Comparison of ENCODE assay signal across 9 cellular contexts in genomic region chr22:21493789-21494782, GRCh38. TPM values are rescaled to one million over a fixed set of nuclear protein-coding genes. Genes with fewer than 3 reads are reported as not detected.
DNase-seq lines count a peak whose midpoint lies in the region; ATAC-seq, FAIRE-seq and TF ChIP-seq lines count a peak whose summit lies in the region.
"Not testable (repeated sequence)": the region's sequence is repeated elsewhere in the genome, so short reads cannot be mapped to it uniquely, and the experiment has no call there.
"Had no signal": no experiment of that assay in that cellular context is flagged by ENCODE, and none has a peak within 500 bp of the region (broad histone marks: within the 10 kb centered on the region; RNA-seq: fewer than 3 reads in every experiment).

No MANE protein-coding gene starts in this region.

- not testable (repeated sequence) for H3K79me2 ChIP-seq in PC-3 (ENCODE audit: low read length)

- not testable (repeated sequence) for H3K27me3 Mint-ChIP-seq in activated CD4-positive, alpha-beta T cell treated with anti-CD3 and anti-CD28 coated beads for 36 hours; stimulated activated naive B cell treated with anti-CD40 and anti-IgM and Interleukin-4, amounts not matched to agents 10 μg/mL and 1 μg/mL and 100 μg/mL, for 72 hours

- not testable (repeated sequence) for H3K4me1 ChIP-seq in A549; PC-3 (ENCODE audit: insufficient read depth, low read length); right lobe of liver

- not testable (repeated sequence) for TF ChIP-seq CTCF in A549 (IDR thresholded peaks at IDR 0.05); PC-3 (conservative IDR thresholded peaks at IDR 0.05; ENCODE audit: low read depth, low read length); right lobe of liver (IDR thresholded peaks at IDR 0.05); omental fat pad (IDR thresholded peaks at IDR 0.05)

- not testable (repeated sequence) for H4K20me1 ChIP-seq in PC-3 (ENCODE audit: low read length)

- not testable (repeated sequence) for TF ChIP-seq POLR2A in A549 (IDR thresholded peaks at IDR 0.05; ENCODE audit: low read length); right lobe of liver (IDR thresholded peaks at IDR 0.05)

- not testable (repeated sequence) for H3K4me2 ChIP-seq in A549; PC-3 (ENCODE audit: low read length)

- H3K9me2 ChIP-seq in PC-3 (replicated peaks; ENCODE audit: low read length): not testable (repeated sequence)

- H3K9me3 Mint-ChIP-seq in activated CD4-positive, alpha-beta T cell treated with anti-CD3 and anti-CD28 coated beads for 36 hours (ENCODE audit: low read depth); stimulated activated naive B cell treated with anti-CD40 and anti-IgM and Interleukin-4, amounts not matched to agents 10 μg/mL and 1 μg/mL and 100 μg/mL, for 72 hours: not testable (repeated sequence)

- not testable (repeated sequence) for TF ChIP-seq EP300 in A549 (IDR thresholded peaks at IDR 0.05)

- H3K36me3 Mint-ChIP-seq in activated CD4-positive, alpha-beta T cell treated with anti-CD3 and anti-CD28 coated beads for 36 hours (ENCODE audit: low read depth); stimulated activated naive B cell treated with anti-CD40 and anti-IgM and Interleukin-4, amounts not matched to agents 10 μg/mL and 1 μg/mL and 100 μg/mL, for 72 hours: not testable (repeated sequence)

- not testable (repeated sequence) for DNase-seq in A549 (ENCODE audit: low read depth in 1 of 2, low spot score in 1 of 2); PC-3; activated CD4-positive, alpha-beta T cell treated with anti-CD3 and anti-CD28 coated beads for 36 hours; Right ventricle myocardium inferior (ENCODE audit: missing footprints); left ventricle myocardium superior; right lobe of liver; omental fat pad (ENCODE audit: low spot score); stimulated activated naive B cell treated with anti-CD40 and anti-IgM and Interleukin-4, amounts not matched to agents 10 μg/mL and 1 μg/mL and 100 μg/mL, for 72 hours

- H3K4me3 ChIP-seq in A549; PC-3 (ENCODE audit: low read length); right lobe of liver: not testable (repeated sequence)

- H3K9me3 ChIP-seq in A549; PC-3 (ENCODE audit: low read length); right lobe of liver: not testable (repeated sequence)

- not testable (repeated sequence) for H3K9ac ChIP-seq in PC-3 (ENCODE audit: low read length)

- TF ChIP-seq RAD21 in A549 (conservative IDR thresholded peaks at IDR 0.05 in 1 of 2, IDR thresholded peaks at IDR 0.05 in 1 of 2): not testable (repeated sequence)

- H2AFZ ChIP-seq in PC-3 (ENCODE audit: low read length): not testable (repeated sequence)

- CTCF ChIA-PET in A549 (lab: Yijun Ruan, JAX); PC-3 (lab: Charles Lee); activated CD4-positive, alpha-beta T cell treated with anti-CD3 and anti-CD28 coated beads for 36 hours (lab: Charles Lee): not testable (repeated sequence)

- H3K27me3 ChIP-seq in PC-3 (ENCODE audit: low read length); right lobe of liver: not testable (repeated sequence)

- ATAC-seq in A549: peak; percentile 53 to 69
- ATAC-seq in PC-3: peak; percentile 72
- peak; percentile 33 for ATAC-seq in activated CD4-positive, alpha-beta T cell treated with anti-CD3 and anti-CD28 coated beads for 36 hours
- ATAC-seq in Right ventricle myocardium inferior: peak; percentile 79
- peak; percentile 84 for ATAC-seq in left ventricle myocardium superior
- peak; percentile 77 to 82 (median 80) for ATAC-seq in right lobe of liver
- peak; percentile 22 for ATAC-seq in omental fat pad (ENCODE audit: low FRiP score)
- ATAC-seq in stimulated activated naive B cell treated with anti-CD40 and anti-IgM and Interleukin-4, amounts not matched to agents 10 μg/mL and 1 μg/mL and 100 μg/mL, for 72 hours (replicated peaks): peak; percentile 22 to 36

- H3K4me3 Mint-ChIP-seq in activated CD4-positive, alpha-beta T cell treated with anti-CD3 and anti-CD28 coated beads for 36 hours; stimulated activated naive B cell treated with anti-CD40 and anti-IgM and Interleukin-4, amounts not matched to agents 10 μg/mL and 1 μg/mL and 100 μg/mL, for 72 hours: not testable (repeated sequence)

- H3F3A ChIP-seq in PC-3 (ENCODE audit: low read length, unreplicated experiment): not testable (repeated sequence)

- no CpG with 5 or more reads among the region's 23 CpGs for WGBS in A549 (ENCODE audit: missing lambda C conversion rate)
- no CpG with 5 or more reads among the region's 23 CpGs for WGBS in right lobe of liver (ENCODE audit: insufficient coverage, low coverage, low lambda C conversion rate, missing lambda C conversion rate)

- not testable (repeated sequence) for FAIRE-seq in A549 (lab: Jason Lieb, UNC)

- intact Hi-C loops in PC-3 (cut with micrococcal nuclease); activated CD4-positive, alpha-beta T cell treated with anti-CD3 and anti-CD28 coated beads for 36 hours (cut with DNase I, micrococcal nuclease); Right ventricle myocardium inferior (cut with DNase I); left ventricle myocardium superior (cut with micrococcal nuclease); right lobe of liver (cut with DNase I): not testable (repeated sequence)

- not testable (repeated sequence) for H3K27ac Mint-ChIP-seq in activated CD4-positive, alpha-beta T cell treated with anti-CD3 and anti-CD28 coated beads for 36 hours; stimulated activated naive B cell treated with anti-CD40 and anti-IgM and Interleukin-4, amounts not matched to agents 10 μg/mL and 1 μg/mL and 100 μg/mL, for 72 hours

- not testable (repeated sequence) for H3K27ac ChIP-seq in A549; PC-3 (ENCODE audit: low read length); right lobe of liver

- not testable (repeated sequence) for H3K4me1 Mint-ChIP-seq in activated CD4-positive, alpha-beta T cell treated with anti-CD3 and anti-CD28 coated beads for 36 hours; stimulated activated naive B cell treated with anti-CD40 and anti-IgM and Interleukin-4, amounts not matched to agents 10 μg/mL and 1 μg/mL and 100 μg/mL, for 72 hours

- not testable (repeated sequence) for BruUV-seq in PC-3 (replicated peaks; lab: Mats Ljungman, UMichigan)

- not testable (repeated sequence) for H3K36me3 ChIP-seq in PC-3 (ENCODE audit: low read depth, low read length); right lobe of liver

- POLR2A ChIA-PET in A549 (lab: Yijun Ruan, JAX); PC-3 (lab: Charles Lee; ENCODE audit: unreplicated experiment); activated CD4-positive, alpha-beta T cell treated with anti-CD3 and anti-CD28 coated beads for 36 hours (lab: Charles Lee): not testable (repeated sequence)

RNA-seq across cellular contexts. Expression of gene TMEM191C, which starts 26.9 kb away (rescaled TPM):
- 0.57 and 0.71 TPM in 2 replicates for polyA plus RNA-seq in A549 (2011; rRNA removed)
- polyA plus RNA-seq in A549 (2012; cell fraction: cytosol; rRNA removed): 1.4 and 1.5 TPM in 2 replicates
- 8.5 and 13.2 TPM in 2 replicates for polyA plus RNA-seq in A549 (2012; cell fraction: nucleus; rRNA removed)
- 0.44 to 1.2 TPM (median 0.58 TPM) in 3 replicates for polyA plus RNA-seq in A549 (2017; fragmentation: RNase III; extraction: RNeasy Plus Mini Kit Qiagen cat#74134 plus additional on column Dnase treatment)
- polyA minus RNA-seq in A549 (2011; rRNA and poly(A)+ RNA removed): 0.54 TPM in 1 of 2 replicates, not detected in the other
- total RNA-seq in PC-3 (2014; rRNA removed): 6.4 and 6.7 TPM in 2 replicates
- total RNA-seq in activated CD4-positive, alpha-beta T cell treated with anti-CD3 and anti-CD28 coated beads for 36 hours: 1 to 10 TPM; 1.0 to 1.1 TPM
- total RNA-seq in Right ventricle myocardium inferior: 1.2 TPM
- total RNA-seq in left ventricle myocardium superior: 0.74 TPM
- total RNA-seq in right lobe of liver: 1 to 10 TPM in 1 of 6 experiments, under 1 TPM in 5; 0.12 to 1.4 (median 0.66) TPM
- 1 to 10 TPM in 2 of 4 donors, under 1 TPM in 2; 0.31 to 3.8 (median 0.87) TPM for total RNA-seq in omental fat pad

RNA-seq across cellular contexts. Expression of gene RIMBP3C, which starts 57.2 kb away (rescaled TPM):
- 0.05 and 0.08 TPM in 2 replicates for polyA plus RNA-seq in A549 (2011; rRNA removed)
- polyA plus RNA-seq in A549 (2012; cell fraction: cytosol; rRNA removed): 0.01 and 0.04 TPM in 2 replicates
- 0.04 and 0.08 TPM in 2 replicates for polyA plus RNA-seq in A549 (2012; cell fraction: nucleus; rRNA removed)
- 0.17 to 0.27 TPM (median 0.24 TPM) in 3 replicates for polyA plus RNA-seq in A549 (2017; fragmentation: RNase III; extraction: RNeasy Plus Mini Kit Qiagen cat#74134 plus additional on column Dnase treatment)
- 0.41 and 0.68 TPM in 2 replicates for polyA minus RNA-seq in A549 (2011; rRNA and poly(A)+ RNA removed)
- 0.29 TPM in 1 of 2 replicates, not detected in the other for total RNA-seq in PC-3 (2014; rRNA removed)
- under 1 TPM; 0.18 to 0.33 TPM for total RNA-seq in activated CD4-positive, alpha-beta T cell treated with anti-CD3 and anti-CD28 coated beads for 36 hours
- total RNA-seq in Right ventricle myocardium inferior: not detected
- not detected for total RNA-seq in left ventricle myocardium superior
- total RNA-seq in right lobe of liver: under 1 TPM in 3 of 6 experiments, not detected in 3; 0.07 to 0.12 (median 0.09) TPM
- total RNA-seq in omental fat pad: under 1 TPM in 1 of 4 donors, not detected in 3; 0.31 TPM
- total RNA-seq: H1 had no signal

Comparison
In these comparisons a context has a peak if more than half of its experiments do, and no peak if none do; other contexts are left out.
1. ATAC-seq: peak in every context shown above with its lines; median percentile 84 in left ventricle myocardium superior; 80 in right lobe of liver; 79 in Right ventricle myocardium inferior; 72 in PC-3; 61 in A549; 33 in activated CD4-positive, alpha-beta T cell treated with anti-CD3 and anti-CD28 coated beads for 36 hours; 29 in stimulated activated naive B cell treated with anti-CD40 and anti-IgM and Interleukin-4, amounts not matched to agents 10 μg/mL and 1 μg/mL and 100 μg/mL, for 72 hours; 22 in omental fat pad.